In the genomic region with DNA sequence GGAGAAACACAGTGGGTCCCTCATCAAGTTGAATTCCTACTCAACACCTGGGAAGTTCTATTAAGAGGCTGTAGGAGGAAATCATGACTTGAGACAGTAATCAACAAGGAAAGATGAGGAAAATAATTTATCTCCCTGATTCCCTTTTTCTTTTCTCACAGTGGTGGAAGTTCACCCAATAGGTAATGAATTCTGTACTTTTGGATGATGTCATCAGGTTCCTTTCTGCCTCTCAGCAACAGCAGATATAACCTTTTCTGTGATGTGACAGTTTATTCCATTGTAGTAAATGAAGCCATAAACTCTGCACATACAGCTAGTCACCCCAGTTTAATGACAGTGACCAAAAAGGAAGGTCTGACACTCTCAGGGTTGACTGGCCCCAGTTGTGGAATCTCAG, we compare ENCODE assay signal across 1 cellular context.
TF ChIP-seq lines count a peak whose summit lies in the region.

No MANE protein-coding gene starts in this region.

TF ChIP-seq in HepG2, 621 proteins besides CTCF, POLR2A, EP300 and RAD21:
- TF ChIP-seq TRAFD1 (CRISPR knock-in tag; IDR thresholded peaks at IDR 0.05; ENCODE audit: borderline replicate concordance) (no peak), HNRNPH1 (optimal IDR thresholded peaks at IDR 0.05; ENCODE audit: low read depth, low read length) (no peak), FOXO1 (CRISPR knock-in tag; IDR thresholded peaks at IDR 0.05) (no peak), ZNF550 (CRISPR knock-in tag; IDR thresholded peaks at IDR 0.05; ENCODE audit: borderline replicate concordance) (no peak), ZNF776 (CRISPR knock-in tag; IDR thresholded peaks at IDR 0.05) (no peak), ATF7 (IDR thresholded peaks at IDR 0.05) (peak; percentile 92), ATF7 (CRISPR knock-in tag; IDR thresholded peaks at IDR 0.05) (no peak)
